16 cellular contexts compared by ENCODE assay signal in the genomic region with DNA sequence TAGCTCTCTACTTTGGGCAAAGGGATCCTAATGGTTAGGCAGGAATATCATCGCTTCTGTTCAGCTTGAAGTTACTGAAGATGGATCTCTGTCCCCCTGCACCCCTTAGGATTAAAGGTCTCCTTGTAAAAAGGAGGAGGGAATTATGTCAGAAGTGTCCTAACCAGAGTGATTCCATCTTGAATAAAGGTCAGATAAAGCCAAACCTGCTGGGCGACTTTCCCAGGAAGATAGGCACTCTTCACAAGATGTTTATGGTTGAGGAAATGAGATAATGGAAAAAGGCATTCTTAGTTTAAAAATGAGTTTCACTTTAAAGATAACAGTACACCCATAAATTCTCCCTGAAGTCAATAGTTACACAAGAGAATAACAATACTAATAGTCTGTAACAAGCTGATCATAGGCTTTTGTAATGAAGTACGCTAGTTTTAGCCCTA. TPM values are rescaled to one million over a fixed set of nuclear protein-coding genes. Genes with fewer than 3 reads are reported as not detected.
DNase-seq lines count a peak whose midpoint lies in the region; ATAC-seq and TF ChIP-seq lines count a peak whose summit lies in the region.
"Had no signal": no experiment of that assay in that cellular context is flagged by ENCODE, and none has a peak within 500 bp of the region (broad histone marks: within the 10 kb centered on the region; RNA-seq: fewer than 3 reads in every experiment).

No MANE protein-coding gene starts in this region.

- ATAC-seq in mucosa of descending colon (peak; percentile 62), HG02798 (IDR thresholded peaks at IDR 0.05; ENCODE audit: poor library complexity, unreplicated experiment) (no peak)
- ATAC-seq: left lung; stimulated activated naive CD8-positive, alpha-beta T cell treated with anti-CD3 and anti-CD28 coated beads, Interleukin-15, amount 100 ng/mL, for 72 hours had no signal

- H3K9me3 Mint-ChIP-seq in Caco-2 (ENCODE audit: unreplicated experiment) (no peaks in the 10 kb centered on the region), brain (no peaks in the 10 kb centered on the region)
- H3K9me3 Mint-ChIP-seq: stimulated activated naive CD8-positive, alpha-beta T cell treated with anti-CD3 and anti-CD28 coated beads, Interleukin-15, amount 100 ng/mL, for 72 hours had no signal

- H3K36me3 ChIP-seq in Caco-2 (ENCODE audit: control insufficient read depth, insufficient read depth, low read length) (no peaks in the 10 kb centered on the region), mucosa of descending colon (ENCODE audit: low read depth) (no peaks in the 10 kb centered on the region)
- H3K36me3 ChIP-seq: left lung, uterus had no signal

- H3K27me3 Mint-ChIP-seq in Caco-2 (ENCODE audit: insufficient read depth, unreplicated experiment) (no peaks in the 10 kb centered on the region), brain (peaks cover 8% of the 10 kb centered on the region)
- H3K27me3 Mint-ChIP-seq: stimulated activated naive CD8-positive, alpha-beta T cell treated with anti-CD3 and anti-CD28 coated beads, Interleukin-15, amount 100 ng/mL, for 72 hours had no signal

- peak overlapping the region; percentile 79 for H3K4me3 Mint-ChIP-seq in Caco-2 (ENCODE audit: unreplicated experiment)
- H3K4me3 Mint-ChIP-seq in brain = peak overlapping the region in 3 of 5 experiments; percentile 28 to 79 (median 60)

- CTCF ChIA-PET in Caco-2 (lab: Charles Lee) = interaction anchor here (0.8 to 2.5 kb wide), 3 partner anchors 8 to 166 kb away, joined by 3 to 10 read pairs (median 3); no protein-coding TSS in a partner anchor

- H3K9me3 ChIP-seq in Caco-2 (no peaks in the 10 kb centered on the region), mucosa of descending colon (no peaks in the 10 kb centered on the region)
- H3K9me3 ChIP-seq: left lung, SJSA1, uterus had no signal

- no peak overlapping the region for H3K4me3 ChIP-seq in Caco-2 (ENCODE audit: low read depth, low read length)
- no peak overlapping the region for H3K4me3 ChIP-seq in mucosa of descending colon
- H3K4me3 ChIP-seq: left lung, SJSA1, uterus had no signal

- H3K4me1 ChIP-seq in Caco-2 = peaks cover 38% of the 10 kb centered on the region
- H3K4me1 ChIP-seq in mucosa of descending colon (ENCODE audit: low read depth) = peaks cover 14% of the 10 kb centered on the region
- H3K4me1 ChIP-seq: parathyroid adenoma had no signal

- H3K36me3 Mint-ChIP-seq in Caco-2 (ENCODE audit: insufficient read depth, unreplicated experiment) (peaks cover 6% of the 10 kb centered on the region), brain (peaks cover 4% of the 10 kb centered on the region)

- peak; percentile 80 to 88 for DNase-seq in Caco-2
- peak; percentile 36 for DNase-seq in HT-29 (ENCODE audit: low spot score)
- peak in 1 of 3 donors; percentile 89 for DNase-seq in mucosa of descending colon
- no peak for DNase-seq in kidney glomerular epithelial cell (lab: John Stamatoyannopoulos, UW)
- no peak for DNase-seq in GM19240 (ENCODE audit: insufficient read length, low spot score)
- DNase-seq: activated gamma-delta T cell; left lung; NCI-H1048; NCI-H2081; NCI-H748 treated with DMSO at 0.1 percent for 48 hours; stimulated activated naive CD8-positive, alpha-beta T cell treated with anti-CD3 and anti-CD28 coated beads, Interleukin-15, amount 100 ng/mL, for 72 hours; uterus had no signal

- H3K4me1 Mint-ChIP-seq in Caco-2 (ENCODE audit: low read depth, unreplicated experiment) (peaks cover 45% of the 10 kb centered on the region), brain (peaks cover 27% of the 10 kb centered on the region)

- POLR2A ChIA-PET in Caco-2 (lab: Charles Lee) = interaction anchor here (0.6 kb wide), 1 partner anchor 177 kb away, joined by 9 read pairs; no protein-coding TSS in a partner anchor

- H3K27ac Mint-ChIP-seq in Caco-2 (ENCODE audit: unreplicated experiment) = peak overlapping the region; percentile 88
- peak overlapping the region in 1 of 5 experiments; percentile 81 for H3K27ac Mint-ChIP-seq in brain

- H3K27me3 ChIP-seq in Caco-2 (replicated peaks; ENCODE audit: control insufficient read depth, insufficient read depth, low read length) = no peaks in the 10 kb centered on the region
- H3K27me3 ChIP-seq: left lung, uterus had no signal

- TF ChIP-seq CTCF in Caco-2 (IDR thresholded peaks at IDR 0.05; ENCODE audit: insufficient read depth in 1 of 2, low read depth in 1 of 2, low read length in 1 of 2, severe bottlenecking in 1 of 2, unreplicated experiment in 1 of 2) (no peak), brain (conservative IDR thresholded peaks at IDR 0.05) (no peak), mucosa of descending colon (IDR thresholded peaks at IDR 0.05) (no peak)

- no TSS peak for BruUV-seq in Caco-2 (replicated peaks; lab: Mats Ljungman, UMichigan)

- intact Hi-C loops in Caco-2 (cut with micrococcal nuclease; ENCODE audit: unreplicated experiment) (loop anchor here (1.0 to 2.0 kb wide), 3 partner anchors 17 to 146 kb away; partner anchors contain the start of genes PACC1 and PPP2R5A), mucosa of descending colon (cut with DNase I, micrococcal nuclease) (no loop called here)

RNA-seq across cellular contexts. Expression of gene NENF, which starts 1.7 kb away (rescaled TPM):
- 90.1 and 95.7 TPM in 2 replicates for total RNA-seq in Caco-2 (2022)
- 27.6 and 28.2 TPM in 2 replicates for total RNA-seq in HT-29 (2014; rRNA removed; shearing (Covaris generic))
- polyA plus RNA-seq in brain (ENCODE audit: insufficient read depth, low read depth, low replicate concordance) = 146 TPM
- total RNA-seq in mucosa of descending colon = 10 to 100 TPM; 30.6 to 43.0 (median 32.5) TPM

RNA-seq across cellular contexts. Expression of gene PACC1, which starts 16.3 kb away (rescaled TPM):
- 15.6 and 15.7 TPM in 2 replicates for total RNA-seq in Caco-2 (2022)
- 10.5 and 11.9 TPM in 2 replicates for total RNA-seq in HT-29 (2014; rRNA removed; shearing (Covaris generic))
- polyA plus RNA-seq in brain (ENCODE audit: insufficient read depth, low read depth, low replicate concordance) = 38.4 TPM
- 1 to 10 TPM; 2.5 to 4.4 (median 3.4) TPM for total RNA-seq in mucosa of descending colon

Comparison
In these comparisons a context has a peak if more than half of its experiments do, and no peak if none do; other contexts are left out.
1. DNase-seq: peak in Caco-2 (2 of 2) and HT-29 (single experiment); none in kidney glomerular epithelial cell (single experiment) and GM19240 (single experiment).